Comparison of ENCODE assay signal across 1 cellular context in genomic region chr10:3533296-3533695, GRCh38.
TF ChIP-seq lines count a peak whose summit lies in the region.

No MANE protein-coding gene starts in this region.

TF ChIP-seq in IMR-90, 13 proteins besides CTCF, POLR2A, EP300 and RAD21 (continued from another document):
- no peak for TF ChIP-seq MAZ (IDR thresholded peaks at IDR 0.05; ENCODE audit: borderline replicate concordance, low read depth, low read length)
- no peak for TF ChIP-seq ELK1 (IDR thresholded peaks at IDR 0.05; ENCODE audit: borderline replicate concordance, low read depth, low read length)
- no peak for TF ChIP-seq FOS (IDR thresholded peaks at IDR 0.05; ENCODE audit: low read depth, low read length)
- no peak for TF ChIP-seq SMC3 (IDR thresholded peaks at IDR 0.05; ENCODE audit: low read depth, low read length)
TF ChIP-seq in IMR-90: peak in this region for 0.
